ENCODE assay signal across 16 cellular contexts in genomic region chr5:61417345-61417744, GRCh38.
DNase-seq lines count a peak whose midpoint lies in the region; ATAC-seq and TF ChIP-seq lines count a peak whose summit lies in the region.
"Had no signal": no experiment of that assay in that cellular context is flagged by ENCODE, and none has a peak within 500 bp of the region (broad histone marks: within the 10 kb centered on the region; RNA-seq: fewer than 3 reads in every experiment).

No MANE protein-coding gene starts in this region.

- no peak for TF ChIP-seq RAD21 in SK-N-SH (IDR thresholded peaks at IDR 0.05; ENCODE audit: low read length)

- H3K27ac ChIP-seq in SK-N-SH (ENCODE audit: low read depth in 2 of 2, low read length in 1 of 2) = no peak overlapping the region
- H3K27ac ChIP-seq: 22Rv1, BLaER1, GM23248 had no signal

- DNase-seq in SK-N-SH (peak; percentile 15), T-helper 17 cell (no peak), epidermal melanocyte (ENCODE audit: insufficient read length, low spot score) (peak; percentile 42), SKM-1 treated with dmso at 0.1 percent for 144 hours (lab: John Stamatoyannopoulos, UW; ENCODE audit: unreplicated experiment) (no peak), NCI-H1694 (lab: John Stamatoyannopoulos, UW) (no peak)
- DNase-seq: AML-193; Caco-2; CD8-positive, alpha-beta memory T cell; DMS53; GF-D8; GM23248; H7 had no signal

- no peak for TF ChIP-seq CTCF in SK-N-SH (IDR thresholded peaks at IDR 0.05)

- peaks cover 83% of the 10 kb centered on the region for H4K20me1 ChIP-seq in SK-N-SH (ENCODE audit: insufficient read depth)

- H3K36me3 Mint-ChIP-seq in T-helper 17 cell (ENCODE audit: low read depth) = no peaks in the 10 kb centered on the region

- H2AFZ ChIP-seq in SK-N-SH (ENCODE audit: low read depth) = no peak overlapping the region
- H2AFZ ChIP-seq: GM23248 had no signal

- peaks cover 5 to 19% of the 10 kb centered on the region in 2 experiments; a peak in 2 of 4 replicates for H3K4me1 ChIP-seq in SK-N-SH (ENCODE audit: control insufficient read depth in 1 of 2, insufficient read depth in 2 of 2, low read depth in 1 of 2, low read length in 1 of 2)

- no peak overlapping the region for H3K4me3 Mint-ChIP-seq in T-helper 17 cell
- H3K4me3 Mint-ChIP-seq: CD8-positive, alpha-beta memory T cell had no signal

- H3K27me3 Mint-ChIP-seq in T-helper 17 cell = no peaks in the 10 kb centered on the region

- peaks cover 29% of the 10 kb centered on the region for H3K4me1 Mint-ChIP-seq in T-helper 17 cell

- POLR2A ChIA-PET in SK-N-SH (lab: Yijun Ruan, JAX) = no interaction called here

- H3K9me3 ChIP-seq in SK-N-SH (peaks cover 2% of the 10 kb centered on the region; the same call in 1 of the 2 replicates), T-helper 17 cell (ENCODE audit: control insufficient read depth, low read length, poor library complexity, severe bottlenecking) (no peaks in the 10 kb centered on the region)
- H3K9me3 ChIP-seq: Caco-2 had no signal

- 86% methylated on average over 3 of the region's 3 CpGs for WGBS in SK-N-SH (ENCODE audit: low lambda C conversion rate)

- ATAC-seq in SK-N-SH treated with all-trans-retinoic acid at 6 μM for 48 hours (no peak), T-helper 17 cell (no peak), HG03097 (IDR thresholded peaks at IDR 0.05; ENCODE audit: low FRiP score, unreplicated experiment) (no peak)

- H3K9me2 ChIP-seq in SK-N-SH = no peaks in the 10 kb centered on the region

- TF ChIP-seq EP300 in SK-N-SH (IDR thresholded peaks at IDR 0.05; ENCODE audit: borderline replicate concordance in 1 of 2, low read depth in 1 of 2, low read length in 1 of 2) = no peak

- H3K79me2 ChIP-seq in SK-N-SH (ENCODE audit: insufficient read depth) = peaks cover 96% of the 10 kb centered on the region

- peak overlapping the region; percentile 3 for H3K27ac Mint-ChIP-seq in T-helper 17 cell
- H3K27ac Mint-ChIP-seq: CD8-positive, alpha-beta memory T cell had no signal

- peaks cover 6% of the 10 kb centered on the region for H3F3A ChIP-seq in SK-N-SH (replicated peaks; ENCODE audit: insufficient read depth)

- H3K36me3 ChIP-seq in SK-N-SH (replicated peaks in 1 of 2; ENCODE audit: control insufficient read depth in 1 of 2, insufficient read depth in 2 of 2, low read length in 1 of 2) = peaks cover 0 to 3% of the 10 kb centered on the region in 2 experiments

- no peak overlapping the region for H3K4me2 ChIP-seq in SK-N-SH
- H3K4me2 ChIP-seq: BLaER1 had no signal

- no peaks in the 10 kb centered on the region for H3K27me3 ChIP-seq in SK-N-SH (ENCODE audit: insufficient read depth)
- H3K27me3 ChIP-seq: BLaER1 had no signal

- H3K4me3 ChIP-seq in SK-N-SH (ENCODE audit: low read depth in 2 of 2, low read length in 1 of 2) = no peak overlapping the region
- H3K4me3 ChIP-seq: BLaER1, GM23248 had no signal

- no peak overlapping the region for H3K9ac ChIP-seq in SK-N-SH
- H3K9ac ChIP-seq: BLaER1, GM23248 had no signal

- CTCF ChIA-PET in SK-N-SH (lab: Yijun Ruan, JAX) = no interaction called here

TF ChIP-seq in SK-N-SH, 30 proteins besides CTCF, POLR2A, EP300 and RAD21 (continues in another document):
- TF ChIP-seq NFIC (IDR thresholded peaks at IDR 0.05; ENCODE audit: borderline replicate concordance) (no peak), GABPA (IDR thresholded peaks at IDR 0.05; ENCODE audit: low read depth) (no peak), REST (IDR thresholded peaks at IDR 0.05; ENCODE audit: low read depth, low read length) (no peak), RFX5 (IDR thresholded peaks at IDR 0.05; ENCODE audit: low read length) (no peak), IRF3 (IDR thresholded peaks at IDR 0.05; ENCODE audit: low read depth, low read length) (no peak), RXRA (IDR thresholded peaks at IDR 0.05; ENCODE audit: borderline replicate concordance, low read depth) (no peak), TCF12 (IDR thresholded peaks at IDR 0.05) (no peak), MEF2A (IDR thresholded peaks at IDR 0.05; ENCODE audit: borderline replicate concordance, low read depth) (no peak), TEAD4 (IDR thresholded peaks at IDR 0.05; ENCODE audit: borderline replicate concordance, insufficient read depth) (no peak), RCOR1 (IDR thresholded peaks at IDR 0.05; ENCODE audit: low read length) (no peak)

TF ChIP-seq in SK-N-SH treated with all-trans-retinoic acid at 6 μM for 48 hours, 23 proteins besides CTCF, POLR2A, EP300 and RAD21:
- no peak for TF ChIP-seq PPARA (CRISPR knock-in tag; IDR thresholded peaks at IDR 0.05; ENCODE audit: borderline replicate concordance)
- TF ChIP-seq ZC3H10 (CRISPR knock-in tag; IDR thresholded peaks at IDR 0.05) = no peak
- no peak for TF ChIP-seq TOX (CRISPR knock-in tag; IDR thresholded peaks at IDR 0.05; ENCODE audit: borderline replicate concordance)
- no peak for TF ChIP-seq OSR1 (CRISPR knock-in tag; IDR thresholded peaks at IDR 0.05)
- TF ChIP-seq ZNF70 (CRISPR knock-in tag; IDR thresholded peaks at IDR 0.05) = no peak
- TF ChIP-seq SNAI2 (CRISPR knock-in tag; IDR thresholded peaks at IDR 0.05) = no peak
- TF ChIP-seq ZNF8 (CRISPR knock-in tag; IDR thresholded peaks at IDR 0.05) = no peak
- TF ChIP-seq CSRNP3 (CRISPR knock-in tag; IDR thresholded peaks at IDR 0.05) = no peak
- TF ChIP-seq ARNTL (CRISPR knock-in tag; IDR thresholded peaks at IDR 0.05; ENCODE audit: borderline replicate concordance, low read depth) = no peak
- TF ChIP-seq BACH2 (CRISPR knock-in tag; IDR thresholded peaks at IDR 0.05; ENCODE audit: borderline replicate concordance) = no peak
- TF ChIP-seq CSDC2 (CRISPR knock-in tag; IDR thresholded peaks at IDR 0.05) = no peak
- no peak for TF ChIP-seq ZFP3 (CRISPR knock-in tag; IDR thresholded peaks at IDR 0.05)
TF ChIP-seq in SK-N-SH treated with all-trans-retinoic acid at 6 μM for 48 hours: peak in this region for 0.

Comparison
In these comparisons a context has a peak if more than half of its experiments do, and no peak if none do; other contexts are left out.
1. DNase-seq: peak in SK-N-SH (single experiment) and epidermal melanocyte (single experiment); none in T-helper 17 cell (0 of 3), SKM-1 treated with dmso at 0.1 percent for 144 hours (single experiment) and NCI-H1694 (single experiment).